23 cellular contexts compared by ENCODE assay signal in the genomic region with DNA sequence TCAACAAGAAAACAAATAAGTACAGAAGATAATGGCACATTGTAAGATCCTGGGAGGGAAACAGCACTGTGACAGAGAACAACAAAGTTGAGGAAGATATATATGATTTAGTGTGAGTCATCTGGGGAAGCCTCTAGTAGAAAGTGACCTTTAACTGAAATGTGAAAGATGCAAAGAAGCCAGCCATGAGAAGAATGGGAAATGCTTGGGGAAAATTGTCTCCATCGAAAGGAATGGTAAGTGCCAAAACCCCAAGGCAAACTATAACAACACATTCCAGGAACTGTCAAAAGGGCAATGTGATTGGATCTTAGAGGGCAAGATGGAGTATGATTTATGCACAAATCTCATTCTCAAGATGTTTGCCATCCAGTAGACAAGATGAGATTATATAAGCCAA.
A peak's percentile ranks its signal among the peaks of the same experiment; 100 is the strongest.
DNase-seq lines count a peak whose midpoint lies in the region; ATAC-seq lines count a peak whose summit lies in the region.
"Had no signal": no experiment of that assay in that cellular context is flagged by ENCODE, and none has a peak within 500 bp of the region (broad histone marks: within the 10 kb centered on the region; RNA-seq: fewer than 3 reads in every experiment).

No MANE protein-coding gene starts in this region.

- no peak overlapping the region for H2AK5ac ChIP-seq in trophoblast cell (ENCODE audit: low read length)

- H3K4me1 Mint-ChIP-seq in activated T-helper 1 cell treated with anti-CD3 and anti-CD28 coated beads, Interleukin-12 subunit alpha, Interleukin-12 subunit beta, Interleukin-2, Interleukin-4 antibody, amounts not matched to agents 30 ng/mL and 10 ng/mL and 1 ng/mL, durations not matched to agents 14 hours and 24 hours and 36 hours (ENCODE audit: low read depth), result no peaks in the 10 kb centered on the region
- H3K4me1 Mint-ChIP-seq: CD14-positive monocyte; CD4-positive, alpha-beta memory T cell; CD4-positive, CD25-positive, alpha-beta regulatory T cell; CD8-positive, alpha-beta memory T cell had no signal

- H3K23ac ChIP-seq in trophoblast cell (ENCODE audit: low read length), result no peak overlapping the region

- no peak overlapping the region for H4K91ac ChIP-seq in trophoblast cell (ENCODE audit: low read depth, low read length)

- no peaks in the 10 kb centered on the region for H3K79me1 ChIP-seq in trophoblast cell (ENCODE audit: low read length)

- no peaks in the 10 kb centered on the region for H3K27me3 Mint-ChIP-seq in activated T-helper 1 cell treated with anti-CD3 and anti-CD28 coated beads, Interleukin-12 subunit alpha, Interleukin-12 subunit beta, Interleukin-2, Interleukin-4 antibody, amounts not matched to agents 30 ng/mL and 10 ng/mL and 1 ng/mL, durations not matched to agents 14 hours and 24 hours and 36 hours (ENCODE audit: insufficient read depth)
- H3K27me3 Mint-ChIP-seq: CD4-positive, alpha-beta memory T cell; CD4-positive, CD25-positive, alpha-beta regulatory T cell; CD8-positive, alpha-beta memory T cell had no signal

- H3K4me2 ChIP-seq in trophoblast cell (ENCODE audit: low read length), result no peak overlapping the region
- H3K4me2 ChIP-seq: A549, BLaER1 had no signal

- ATAC-seq in HG03457 (IDR thresholded peaks at IDR 0.05; ENCODE audit: unreplicated experiment), result no peak
- ATAC-seq: A549 had no signal

- no peak overlapping the region for H2BK5ac ChIP-seq in trophoblast cell (ENCODE audit: low read depth, low read length, poor library complexity)

- peaks cover 5% of the 10 kb centered on the region for H3K9me3 Mint-ChIP-seq in activated T-helper 1 cell treated with anti-CD3 and anti-CD28 coated beads, Interleukin-12 subunit alpha, Interleukin-12 subunit beta, Interleukin-2, Interleukin-4 antibody, amounts not matched to agents 30 ng/mL and 10 ng/mL and 1 ng/mL, durations not matched to agents 14 hours and 24 hours and 36 hours

- no peaks in the 10 kb centered on the region for H3K27me3 ChIP-seq in trophoblast cell (ENCODE audit: insufficient read depth, low read length)
- H3K27me3 ChIP-seq: BE2C, BLaER1 had no signal

- H3K9ac ChIP-seq in trophoblast cell (ENCODE audit: low read length), result no peak overlapping the region
- H3K9ac ChIP-seq: BLaER1 had no signal

- no peak overlapping the region for H3K27ac ChIP-seq in trophoblast cell (ENCODE audit: low read depth, low read length)
- H3K27ac ChIP-seq: 22Rv1, A549, BLaER1 had no signal

- no peak overlapping the region for H3K4me3 ChIP-seq in trophoblast cell (ENCODE audit: low read depth, low read length)
- H3K4me3 ChIP-seq: A549, BLaER1 had no signal

- intact Hi-C loops in activated T-helper 1 cell treated with anti-CD3 and anti-CD28 coated beads, Interleukin-12 subunit alpha, Interleukin-12 subunit beta, Interleukin-2, Interleukin-4 antibody, amounts not matched to agents 30 ng/mL and 10 ng/mL and 1 ng/mL, durations not matched to agents 14 hours and 24 hours and 36 hours (cut with micrococcal nuclease), result no loop called here

- no peak overlapping the region for H2AFZ ChIP-seq in trophoblast cell (ENCODE audit: insufficient read depth, low read length, poor library complexity)

- DNase-seq in DMS53 (lab: John Stamatoyannopoulos, UW) (peak; percentile 22), DMS53 treated with DMSO at 0.1 percent for 48 hours (lab: John Stamatoyannopoulos, UW; ENCODE audit: unreplicated experiment) (no peak), M059J (ENCODE audit: low read depth) (peak; percentile 7), amniotic stem cell (lab: John Stamatoyannopoulos, UW) (peak; percentile 12), trophoblast cell (peak; percentile 30 to 54), globus pallidus (ENCODE audit: low spot score) (no peak)
- no peak for DNase-seq in activated T-helper 1 cell treated with anti-CD3 and anti-CD28 coated beads, Interleukin-12 subunit alpha, Interleukin-12 subunit beta, Interleukin-2, Interleukin-4 antibody, amounts not matched to agents 30 ng/mL and 10 ng/mL and 1 ng/mL, durations not matched to agents 14 hours and 24 hours and 36 hours (ENCODE audit: low spot score)
- DNase-seq: BE2C; C1 segment of cervical spinal cord; CD4-positive, alpha-beta memory T cell; CD4-positive, CD25-positive, alpha-beta regulatory T cell; CD8-positive, alpha-beta memory T cell; COR-L47; DMS 273 treated with DMSO at 0.1 percent for 48 hours; DMS153; DMS79; DND-41; GF-D8 had no signal

- no peak overlapping the region for H2BK12ac ChIP-seq in trophoblast cell (ENCODE audit: low read length)

- no peak overlapping the region for H3K4me3 Mint-ChIP-seq in activated T-helper 1 cell treated with anti-CD3 and anti-CD28 coated beads, Interleukin-12 subunit alpha, Interleukin-12 subunit beta, Interleukin-2, Interleukin-4 antibody, amounts not matched to agents 30 ng/mL and 10 ng/mL and 1 ng/mL, durations not matched to agents 14 hours and 24 hours and 36 hours
- H3K4me3 Mint-ChIP-seq: CD14-positive monocyte; CD4-positive, alpha-beta memory T cell; CD4-positive, CD25-positive, alpha-beta regulatory T cell; CD8-positive, alpha-beta memory T cell had no signal

- H3K4ac ChIP-seq in trophoblast cell (ENCODE audit: low read depth, low read length), result no peak overlapping the region

- no peak overlapping the region for H3K14ac ChIP-seq in trophoblast cell (ENCODE audit: low read length)

- H2BK120ac ChIP-seq in trophoblast cell (ENCODE audit: insufficient read depth, low read length, poor library complexity), result no peak overlapping the region

- no peaks in the 10 kb centered on the region for H3K4me1 ChIP-seq in trophoblast cell (ENCODE audit: control insufficient read depth in 1 of 2, insufficient read depth in 2 of 2, low read length in 2 of 2)
- H3K4me1 ChIP-seq: A549, BE2C, BLaER1 had no signal

- H3K18ac ChIP-seq in trophoblast cell (ENCODE audit: low read length), result no peak overlapping the region

- no peaks in the 10 kb centered on the region for H3K36me3 ChIP-seq in trophoblast cell (ENCODE audit: control insufficient read depth in 1 of 2, insufficient read depth in 2 of 2, low read length in 2 of 2)
- H3K36me3 ChIP-seq: BE2C, BLaER1 had no signal

- no peak overlapping the region for H4K8ac ChIP-seq in trophoblast cell (ENCODE audit: low read depth, low read length)

- no peaks in the 10 kb centered on the region for H3K36me3 Mint-ChIP-seq in activated T-helper 1 cell treated with anti-CD3 and anti-CD28 coated beads, Interleukin-12 subunit alpha, Interleukin-12 subunit beta, Interleukin-2, Interleukin-4 antibody, amounts not matched to agents 30 ng/mL and 10 ng/mL and 1 ng/mL, durations not matched to agents 14 hours and 24 hours and 36 hours (ENCODE audit: low read depth)
- H3K36me3 Mint-ChIP-seq: CD14-positive monocyte; CD4-positive, alpha-beta memory T cell; CD4-positive, CD25-positive, alpha-beta regulatory T cell; CD8-positive, alpha-beta memory T cell had no signal

- no peak overlapping the region for H3K27ac Mint-ChIP-seq in activated T-helper 1 cell treated with anti-CD3 and anti-CD28 coated beads, Interleukin-12 subunit alpha, Interleukin-12 subunit beta, Interleukin-2, Interleukin-4 antibody, amounts not matched to agents 30 ng/mL and 10 ng/mL and 1 ng/mL, durations not matched to agents 14 hours and 24 hours and 36 hours
- H3K27ac Mint-ChIP-seq: CD14-positive monocyte; CD4-positive, alpha-beta memory T cell; CD4-positive, CD25-positive, alpha-beta regulatory T cell; CD8-positive, alpha-beta memory T cell had no signal

- no peaks in the 10 kb centered on the region for H3K79me2 ChIP-seq in trophoblast cell (ENCODE audit: control insufficient read depth, insufficient read depth, low read length, poor library complexity)

- H3K9me3 ChIP-seq in trophoblast cell (ENCODE audit: insufficient read depth, low read depth, low read length), result no peaks in the 10 kb centered on the region
- H3K9me3 ChIP-seq: A549, BE2C had no signal

- no peak overlapping the region for H4K12ac ChIP-seq in trophoblast cell (ENCODE audit: low read depth, low read length)

- WGBS in trophoblast cell (ENCODE audit: extremely low coverage, insufficient coverage, insufficient read length), result no CpG with 5 or more reads among the region's 1 CpG

Comparison
In these comparisons a context has a peak if more than half of its experiments do, and no peak if none do; other contexts are left out.
1. DNase-seq: peak in DMS53 (single experiment), M059J (single experiment), amniotic stem cell (single experiment) and trophoblast cell (2 of 2); none in DMS53 treated with DMSO at 0.1 percent for 48 hours (single experiment), globus pallidus (single experiment) and activated T-helper 1 cell treated with anti-CD3 and anti-CD28 coated beads, Interleukin-12 subunit alpha, Interleukin-12 subunit beta, Interleukin-2, Interleukin-4 antibody, amounts not matched to agents 30 ng/mL and 10 ng/mL and 1 ng/mL, durations not matched to agents 14 hours and 24 hours and 36 hours (single experiment).